ENCODE assay signal across 11 cellular contexts in genomic region chr2:191222507-191222906, GRCh38. TPM values are rescaled to one million over a fixed set of nuclear protein-coding genes. Genes with fewer than 3 reads are reported as not detected.
DNase-seq lines count a peak whose midpoint lies in the region; TF ChIP-seq lines count a peak whose summit lies in the region.
"Had no signal": no experiment of that assay in that cellular context is flagged by ENCODE, and none has a peak within 500 bp of the region (broad histone marks: within the 10 kb centered on the region; RNA-seq: fewer than 3 reads in every experiment).

No MANE protein-coding gene starts in this region.

- in situ Hi-C loops in GM23248 (cut with MboI), result no loop called here

- no peak overlapping the region for H2BK15ac ChIP-seq in neuronal stem cell (ENCODE audit: low read length)

- no peak overlapping the region for H2BK12ac ChIP-seq in neuronal stem cell (ENCODE audit: low read length)

- DNase-seq in AG20443 (ENCODE audit: low spot score), result peak; percentile 58
- peak; percentile 66 for DNase-seq in GM23248
- peak; percentile 69 for DNase-seq in NCI-H2171 (lab: John Stamatoyannopoulos, UW)
- DNase-seq in fibroblast of lung (ENCODE audit: low read depth in 2 of 2), result peak in 1 of 2 donors; percentile 36
- no peak for DNase-seq in progenitor cell of endocrine pancreas (ENCODE audit: low spot score, unreplicated experiment)
- no peak for DNase-seq in NCI-H1694 treated with DMSO at 0.1 percent for 48 hours (lab: John Stamatoyannopoulos, UW)
- no peak for DNase-seq in neuronal stem cell (ENCODE audit: low spot score)
- DNase-seq in cerebellum (ENCODE audit: low spot score), result no peak
- DNase-seq: activated CD4-positive, CD25-positive, alpha-beta regulatory T cell had no signal

- no peaks in the 10 kb centered on the region for H3K79me1 ChIP-seq in neuronal stem cell (ENCODE audit: low read depth, low read length)

- no peak for TF ChIP-seq CTCF in fibroblast of lung (conservative IDR thresholded peaks at IDR 0.05 in 1 of 2, IDR thresholded peaks at IDR 0.05 in 1 of 2; ENCODE audit: low read depth in 1 of 2, low read length in 2 of 2)
- TF ChIP-seq CTCF in progenitor cell of endocrine pancreas (IDR thresholded peaks at IDR 0.05; ENCODE audit: unreplicated experiment), result no peak

- H4K20me1 ChIP-seq in GM23248 (ENCODE audit: insufficient read depth) (no peaks in the 10 kb centered on the region), fibroblast of lung (ENCODE audit: control insufficient read depth, extremely low read depth, insufficient read depth, low read length) (no peaks in the 10 kb centered on the region)

- H3K27me3 ChIP-seq in GM23248 (replicated peaks; ENCODE audit: insufficient read depth) (no peaks in the 10 kb centered on the region), fibroblast of lung (ENCODE audit: control insufficient read depth, insufficient read depth, low read length) (no peaks in the 10 kb centered on the region), neuronal stem cell (ENCODE audit: control insufficient read depth in 3 of 3, insufficient read depth in 3 of 3, low read depth in 1 of 3, low read length in 3 of 3) (no peaks in the 10 kb centered on the region)

- H3K4me3 Mint-ChIP-seq in progenitor cell of endocrine pancreas (ENCODE audit: low read depth), result no peak overlapping the region
- H3K4me3 Mint-ChIP-seq: B cell had no signal

- no peak overlapping the region for H3K27ac Mint-ChIP-seq in progenitor cell of endocrine pancreas
- H3K27ac Mint-ChIP-seq: B cell had no signal

- H3K9me3 ChIP-seq in GM23248 (ENCODE audit: low read depth) (no peaks in the 10 kb centered on the region), fibroblast of lung (ENCODE audit: control insufficient read depth, insufficient read depth, low read depth, low read length) (no peaks in the 10 kb centered on the region), neuronal stem cell (replicated peaks in 1 of 2; ENCODE audit: control insufficient read depth in 2 of 2, insufficient read depth in 1 of 2, low read depth in 1 of 2, low read length in 2 of 2) (no peaks in the 10 kb centered on the region)

- peaks cover 17% of the 10 kb centered on the region; the same call in 1 of the 2 replicates for H3F3A ChIP-seq in GM23248 (ENCODE audit: insufficient read depth)

- H3K27ac ChIP-seq in GM23248, result no peak overlapping the region
- peak overlapping the region; percentile 20 for H3K27ac ChIP-seq in fibroblast of lung (ENCODE audit: insufficient read depth, low read length)
- no peak overlapping the region for H3K27ac ChIP-seq in neuronal stem cell (replicated peaks; ENCODE audit: low read length)
- H3K27ac ChIP-seq: KMS-11 had no signal

- H3K79me2 ChIP-seq in GM23248 (ENCODE audit: insufficient read depth) (no peaks in the 10 kb centered on the region), fibroblast of lung (ENCODE audit: control insufficient read depth, insufficient read depth, low read length) (no peaks in the 10 kb centered on the region)

- no peak overlapping the region for H4K91ac ChIP-seq in neuronal stem cell (ENCODE audit: low read depth, low read length, poor library complexity)

- no peak overlapping the region for H2BK120ac ChIP-seq in neuronal stem cell (ENCODE audit: low read depth, low read length)

- H3K4ac ChIP-seq in neuronal stem cell (ENCODE audit: low read length), result no peak overlapping the region

- H3K36me3 ChIP-seq in GM23248 (ENCODE audit: low read depth) (no peaks in the 10 kb centered on the region), fibroblast of lung (ENCODE audit: control insufficient read depth, insufficient read depth, low read length) (no peaks in the 10 kb centered on the region), neuronal stem cell (replicated peaks in 1 of 2; ENCODE audit: control insufficient read depth in 2 of 2, insufficient read depth in 2 of 2, low read length in 2 of 2) (no peaks in the 10 kb centered on the region)

- no peaks in the 10 kb centered on the region for H3K27me3 Mint-ChIP-seq in progenitor cell of endocrine pancreas

- no peak overlapping the region for H3K4me2 ChIP-seq in GM23248 (ENCODE audit: unreplicated experiment)
- no peak overlapping the region for H3K4me2 ChIP-seq in fibroblast of lung (ENCODE audit: extremely low read depth, insufficient read depth, low read length)
- H3K4me2 ChIP-seq in neuronal stem cell (ENCODE audit: insufficient read depth, low read length, poor library complexity, severe bottlenecking), result no peak overlapping the region
- H3K4me2 ChIP-seq: KMS-11 had no signal

- H3K4me1 ChIP-seq in GM23248 (ENCODE audit: insufficient read depth) (peaks cover 34% of the 10 kb centered on the region), fibroblast of lung (ENCODE audit: control insufficient read depth, extremely low read depth, insufficient read depth, low read length) (peaks cover 3% of the 10 kb centered on the region), neuronal stem cell (ENCODE audit: control insufficient read depth in 2 of 2, insufficient read depth in 1 of 2, low read depth in 1 of 2, low read length in 2 of 2) (no peaks in the 10 kb centered on the region)

- no peak overlapping the region for H2AK5ac ChIP-seq in neuronal stem cell (ENCODE audit: low read depth, low read length)

- no peak overlapping the region for H3K14ac ChIP-seq in neuronal stem cell (ENCODE audit: low read length)

- H2AFZ ChIP-seq in GM23248 (peak overlapping the region; percentile 36; the same call in 1 of the 2 replicates), fibroblast of lung (ENCODE audit: low read length) (no peak overlapping the region), neuronal stem cell (ENCODE audit: low read length) (no peak overlapping the region)

- H3K9me3 Mint-ChIP-seq in progenitor cell of endocrine pancreas (ENCODE audit: low read depth), result no peaks in the 10 kb centered on the region

- H3K4me1 Mint-ChIP-seq in progenitor cell of endocrine pancreas (ENCODE audit: low read depth), result peaks cover 5% of the 10 kb centered on the region

- no peaks in the 10 kb centered on the region for H3K36me3 Mint-ChIP-seq in progenitor cell of endocrine pancreas (ENCODE audit: insufficient read depth)

- no peak overlapping the region for H3K23ac ChIP-seq in neuronal stem cell (ENCODE audit: low read depth, low read length, poor library complexity)

- WGBS in GM23248 (ENCODE audit: low coverage in 1 of 2, low lambda C conversion rate in 2 of 2, missing lambda C conversion rate in 2 of 2), 2 experiments, result 42 to 59% methylated on average over 4 of the region's 4 CpGs
- no CpG with 5 or more reads among the region's 4 CpGs for WGBS in neuronal stem cell (ENCODE audit: extremely low coverage in 2 of 2, insufficient read length in 2 of 2, insufficient replicate concordance in 1 of 2), 2 donors

- no peak overlapping the region for H2BK5ac ChIP-seq in neuronal stem cell (ENCODE audit: low read length)

- H3K18ac ChIP-seq in neuronal stem cell (ENCODE audit: low read length), result no peak overlapping the region

- H3K4me3 ChIP-seq in GM23248 (no peak overlapping the region), fibroblast of lung (replicated peaks in 1 of 4; ENCODE audit: control extremely low read depth in 1 of 4, insufficient read depth in 1 of 4, low read depth in 3 of 4, low read length in 4 of 4) (no peak overlapping the region), neuronal stem cell (ENCODE audit: low read length in 2 of 2) (no peak overlapping the region)

- no peaks in the 10 kb centered on the region for H3K9me2 ChIP-seq in GM23248 (ENCODE audit: insufficient read depth)

- no peak overlapping the region for H4K8ac ChIP-seq in neuronal stem cell (ENCODE audit: low read depth, low read length)

- no peak overlapping the region for H3K9ac ChIP-seq in GM23248
- no peak overlapping the region for H3K9ac ChIP-seq in fibroblast of lung (ENCODE audit: insufficient read depth, low read length)
- no peak overlapping the region for H3K9ac ChIP-seq in neuronal stem cell (ENCODE audit: low read depth, low read length, poor library complexity)
- H3K9ac ChIP-seq: KMS-11 had no signal

RNA-seq across cellular contexts. Expression of gene MYO1B, which starts 22.7 kb away (rescaled TPM):
- 197 and 211 TPM in 2 replicates for total RNA-seq in GM23248 (2014; rRNA removed; shearing (Covaris generic))
- polyA plus RNA-seq in GM23248 (2016; fragmentation: Nextera tagmentation; extraction: Ambion mirVana), result 120 and 126 TPM in 2 replicates
- total RNA-seq in fibroblast of lung, result 113 and 151 TPM in 2 replicates
- 91.0 and 194 TPM in 2 replicates for polyA plus RNA-seq in fibroblast of lung
- 62.6 and 130 TPM in 2 replicates for polyA plus RNA-seq in fibroblast of lung (2012)
- 51.0 and 65.5 TPM in 2 replicates for polyA minus RNA-seq in fibroblast of lung (ENCODE audit: low replicate concordance)
- total RNA-seq in progenitor cell of endocrine pancreas, result 157 and 158 TPM in 2 replicates
- 29.8 TPM for polyA plus RNA-seq in neuronal stem cell (2013, experiment 1 of 2)
- polyA plus RNA-seq in neuronal stem cell (2013, experiment 2 of 2), result 29.7 TPM
- 63.5 TPM for total RNA-seq in cerebellum

Comparison
In these comparisons a context has a peak if more than half of its experiments do, and no peak if none do; other contexts are left out.
1. DNase-seq: peak in AG20443 (single experiment), GM23248 (single experiment) and NCI-H2171 (single experiment); none in progenitor cell of endocrine pancreas (single experiment), NCI-H1694 treated with DMSO at 0.1 percent for 48 hours (single experiment), neuronal stem cell (single experiment) and cerebellum (single experiment).